Comparison of ENCODE assay signal across 1 cellular context in the genomic region with DNA sequence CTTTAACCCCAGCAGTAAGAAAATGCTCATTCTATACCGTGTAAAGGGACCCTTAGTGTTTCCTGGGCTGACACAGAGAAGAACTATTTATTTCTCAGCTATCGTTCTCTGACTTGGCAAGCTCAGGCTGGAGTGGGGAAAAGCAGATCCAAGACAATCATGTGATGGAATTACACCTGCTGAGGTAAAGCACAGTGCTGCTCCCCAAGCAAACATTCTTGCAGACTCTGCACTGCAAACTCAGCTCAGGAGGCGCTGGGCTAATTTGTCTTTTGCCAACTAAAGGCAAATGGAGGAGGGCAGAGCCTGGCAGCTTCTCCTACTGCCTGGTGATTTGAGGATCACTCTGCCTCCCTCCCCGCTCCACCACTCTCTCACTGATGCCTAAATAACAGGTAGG.
TF ChIP-seq lines count a peak whose summit lies in the region.

No MANE protein-coding gene starts in this region.

TF ChIP-seq in H1, 55 proteins besides CTCF, POLR2A, EP300 and RAD21:
- TF ChIP-seq TCF12 (IDR thresholded peaks at IDR 0.05; ENCODE audit: low read depth, low read length) (no peak), SIX5 (IDR thresholded peaks at IDR 0.05; ENCODE audit: low read depth, low read length) (no peak), BCL11A (IDR thresholded peaks at IDR 0.05; ENCODE audit: low read depth in 2 of 2, low read length in 2 of 2) (no peak), KDM4A (IDR thresholded peaks at IDR 0.05; ENCODE audit: low read depth, low read length, severe bottlenecking) (no peak), CHD1 (IDR thresholded peaks at IDR 0.05; ENCODE audit: low read depth, low read length) (no peak), TBP (IDR thresholded peaks at IDR 0.05; ENCODE audit: low read depth, low read length) (no peak), SRF (IDR thresholded peaks at IDR 0.05; ENCODE audit: low read depth, low read length) (no peak), FOSL1 (IDR thresholded peaks at IDR 0.05; ENCODE audit: insufficient read depth, low read depth, low read length) (no peak), RNF2 (IDR thresholded peaks at IDR 0.05; ENCODE audit: borderline replicate concordance, low read depth, low read length, missing control alignments, poor library complexity, severe bottlenecking) (no peak), BACH1 (IDR thresholded peaks at IDR 0.05; ENCODE audit: low read length) (no peak), PHF8 (conservative IDR thresholded peaks at IDR 0.05; ENCODE audit: low read depth, low read length) (no peak)
- TF ChIP-seq, protein P1, sequence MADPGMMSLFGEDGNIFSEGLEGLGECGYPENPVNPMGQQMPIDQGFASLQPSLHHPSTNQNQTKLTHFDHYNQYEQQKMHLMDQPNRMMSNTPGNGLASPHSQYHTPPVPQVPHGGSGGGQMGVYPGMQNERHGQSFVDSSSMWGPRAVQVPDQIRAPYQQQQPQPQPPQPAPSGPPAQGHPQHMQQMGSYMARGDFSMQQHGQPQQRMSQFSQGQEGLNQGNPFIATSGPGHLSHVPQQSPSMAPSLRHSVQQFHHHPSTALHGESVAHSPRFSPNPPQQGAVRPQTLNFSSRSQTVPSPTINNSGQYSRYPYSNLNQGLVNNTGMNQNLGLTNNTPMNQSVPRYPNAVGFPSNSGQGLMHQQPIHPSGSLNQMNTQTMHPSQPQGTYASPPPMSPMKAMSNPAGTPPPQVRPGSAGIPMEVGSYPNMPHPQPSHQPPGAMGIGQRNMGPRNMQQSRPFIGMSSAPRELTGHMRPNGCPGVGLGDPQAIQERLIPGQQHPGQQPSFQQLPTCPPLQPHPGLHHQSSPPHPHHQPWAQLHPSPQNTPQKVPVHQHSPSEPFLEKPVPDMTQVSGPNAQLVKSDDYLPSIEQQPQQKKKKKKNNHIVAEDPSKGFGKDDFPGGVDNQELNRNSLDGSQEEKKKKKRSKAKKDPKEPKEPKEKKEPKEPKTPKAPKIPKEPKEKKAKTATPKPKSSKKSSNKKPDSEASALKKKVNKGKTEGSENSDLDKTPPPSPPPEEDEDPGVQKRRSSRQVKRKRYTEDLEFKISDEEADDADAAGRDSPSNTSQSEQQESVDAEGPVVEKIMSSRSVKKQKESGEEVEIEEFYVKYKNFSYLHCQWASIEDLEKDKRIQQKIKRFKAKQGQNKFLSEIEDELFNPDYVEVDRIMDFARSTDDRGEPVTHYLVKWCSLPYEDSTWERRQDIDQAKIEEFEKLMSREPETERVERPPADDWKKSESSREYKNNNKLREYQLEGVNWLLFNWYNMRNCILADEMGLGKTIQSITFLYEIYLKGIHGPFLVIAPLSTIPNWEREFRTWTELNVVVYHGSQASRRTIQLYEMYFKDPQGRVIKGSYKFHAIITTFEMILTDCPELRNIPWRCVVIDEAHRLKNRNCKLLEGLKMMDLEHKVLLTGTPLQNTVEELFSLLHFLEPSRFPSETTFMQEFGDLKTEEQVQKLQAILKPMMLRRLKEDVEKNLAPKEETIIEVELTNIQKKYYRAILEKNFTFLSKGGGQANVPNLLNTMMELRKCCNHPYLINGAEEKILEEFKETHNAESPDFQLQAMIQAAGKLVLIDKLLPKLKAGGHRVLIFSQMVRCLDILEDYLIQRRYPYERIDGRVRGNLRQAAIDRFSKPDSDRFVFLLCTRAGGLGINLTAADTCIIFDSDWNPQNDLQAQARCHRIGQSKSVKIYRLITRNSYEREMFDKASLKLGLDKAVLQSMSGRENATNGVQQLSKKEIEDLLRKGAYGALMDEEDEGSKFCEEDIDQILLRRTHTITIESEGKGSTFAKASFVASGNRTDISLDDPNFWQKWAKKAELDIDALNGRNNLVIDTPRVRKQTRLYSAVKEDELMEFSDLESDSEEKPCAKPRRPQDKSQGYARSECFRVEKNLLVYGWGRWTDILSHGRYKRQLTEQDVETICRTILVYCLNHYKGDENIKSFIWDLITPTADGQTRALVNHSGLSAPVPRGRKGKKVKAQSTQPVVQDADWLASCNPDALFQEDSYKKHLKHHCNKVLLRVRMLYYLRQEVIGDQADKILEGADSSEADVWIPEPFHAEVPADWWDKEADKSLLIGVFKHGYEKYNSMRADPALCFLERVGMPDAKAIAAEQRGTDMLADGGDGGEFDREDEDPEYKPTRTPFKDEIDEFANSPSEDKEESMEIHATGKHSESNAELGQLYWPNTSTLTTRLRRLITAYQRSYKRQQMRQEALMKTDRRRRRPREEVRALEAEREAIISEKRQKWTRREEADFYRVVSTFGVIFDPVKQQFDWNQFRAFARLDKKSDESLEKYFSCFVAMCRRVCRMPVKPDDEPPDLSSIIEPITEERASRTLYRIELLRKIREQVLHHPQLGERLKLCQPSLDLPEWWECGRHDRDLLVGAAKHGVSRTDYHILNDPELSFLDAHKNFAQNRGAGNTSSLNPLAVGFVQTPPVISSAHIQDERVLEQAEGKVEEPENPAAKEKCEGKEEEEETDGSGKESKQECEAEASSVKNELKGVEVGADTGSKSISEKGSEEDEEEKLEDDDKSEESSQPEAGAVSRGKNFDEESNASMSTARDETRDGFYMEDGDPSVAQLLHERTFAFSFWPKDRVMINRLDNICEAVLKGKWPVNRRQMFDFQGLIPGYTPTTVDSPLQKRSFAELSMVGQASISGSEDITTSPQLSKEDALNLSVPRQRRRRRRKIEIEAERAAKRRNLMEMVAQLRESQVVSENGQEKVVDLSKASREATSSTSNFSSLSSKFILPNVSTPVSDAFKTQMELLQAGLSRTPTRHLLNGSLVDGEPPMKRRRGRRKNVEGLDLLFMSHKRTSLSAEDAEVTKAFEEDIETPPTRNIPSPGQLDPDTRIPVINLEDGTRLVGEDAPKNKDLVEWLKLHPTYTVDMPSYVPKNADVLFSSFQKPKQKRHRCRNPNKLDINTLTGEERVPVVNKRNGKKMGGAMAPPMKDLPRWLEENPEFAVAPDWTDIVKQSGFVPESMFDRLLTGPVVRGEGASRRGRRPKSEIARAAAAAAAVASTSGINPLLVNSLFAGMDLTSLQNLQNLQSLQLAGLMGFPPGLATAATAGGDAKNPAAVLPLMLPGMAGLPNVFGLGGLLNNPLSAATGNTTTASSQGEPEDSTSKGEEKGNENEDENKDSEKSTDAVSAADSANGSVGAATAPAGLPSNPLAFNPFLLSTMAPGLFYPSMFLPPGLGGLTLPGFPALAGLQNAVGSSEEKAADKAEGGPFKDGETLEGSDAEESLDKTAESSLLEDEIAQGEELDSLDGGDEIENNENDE (IDR thresholded peaks at IDR 0.05; ENCODE audit: insufficient replicate concordance, low read length) = no peak
- TF ChIP-seq, protein P2, sequence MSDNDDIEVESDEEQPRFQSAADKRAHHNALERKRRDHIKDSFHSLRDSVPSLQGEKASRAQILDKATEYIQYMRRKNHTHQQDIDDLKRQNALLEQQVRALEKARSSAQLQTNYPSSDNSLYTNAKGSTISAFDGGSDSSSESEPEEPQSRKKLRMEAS (IDR thresholded peaks at IDR 0.05) = no peak
- TF ChIP-seq, protein P3, sequence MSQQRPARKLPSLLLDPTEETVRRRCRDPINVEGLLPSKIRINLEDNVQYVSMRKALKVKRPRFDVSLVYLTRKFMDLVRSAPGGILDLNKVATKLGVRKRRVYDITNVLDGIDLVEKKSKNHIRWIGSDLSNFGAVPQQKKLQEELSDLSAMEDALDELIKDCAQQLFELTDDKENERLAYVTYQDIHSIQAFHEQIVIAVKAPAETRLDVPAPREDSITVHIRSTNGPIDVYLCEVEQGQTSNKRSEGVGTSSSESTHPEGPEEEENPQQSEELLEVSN (IDR thresholded peaks at IDR 0.05) = no peak
